ENCODE assay signal across 18 cellular contexts in genomic region chr9:137733429-137733828, GRCh38.
DNase-seq lines count a peak whose midpoint lies in the region; ATAC-seq, FAIRE-seq and TF ChIP-seq lines count a peak whose summit lies in the region.
"Had no signal": no experiment of that assay in that cellular context is flagged by ENCODE, and none has a peak within 500 bp of the region (broad histone marks: within the 10 kb centered on the region; RNA-seq: fewer than 3 reads in every experiment).

No MANE protein-coding gene starts in this region.

- H4K91ac ChIP-seq in H1 (replicated peaks; ENCODE audit: insufficient read length, low read length) = no peak overlapping the region

- no peak overlapping the region for H3K23ac ChIP-seq in H1 (ENCODE audit: insufficient read length)

- H3K4me1 ChIP-seq in H1 (replicated peaks in 1 of 4; ENCODE audit: control insufficient read depth in 3 of 4, insufficient read depth in 4 of 4, low read length in 3 of 4) (no peaks in the 10 kb centered on the region; a peak in 2 of 7 replicates), keratinocyte (ENCODE audit: control insufficient read depth, extremely low read depth, insufficient read depth, low read length) (no peaks in the 10 kb centered on the region), right lobe of liver (peaks cover 0 to 3% (median 0%) of the 10 kb centered on the region in 4 donors)

- H3K27ac ChIP-seq in H1 (ENCODE audit: low read depth, low read length) (peak overlapping the region; percentile 9; the same call in 1 of the 2 replicates), keratinocyte (ENCODE audit: control insufficient read depth, insufficient read depth, low read length) (no peak overlapping the region), right lobe of liver (no peak overlapping the region)
- H3K27ac ChIP-seq: HL-60 had no signal

- no peaks in the 10 kb centered on the region for H3K9me3 ChIP-seq in H1 (ENCODE audit: insufficient read depth in 2 of 2, low read depth in 1 of 2, low read length in 1 of 2)
- H3K9me3 ChIP-seq in keratinocyte (ENCODE audit: control insufficient read depth, low read depth, low read length) = no peaks in the 10 kb centered on the region
- no peaks in the 10 kb centered on the region for H3K9me3 ChIP-seq in right lobe of liver

- no peak overlapping the region for H2AK5ac ChIP-seq in H1 (ENCODE audit: low read depth, low read length)

- intact Hi-C loops in right lobe of liver (cut with DNase I) = no loop called here

- H3K4ac ChIP-seq in H1 (replicated peaks; ENCODE audit: insufficient read length, low read depth, low read length) = no peak overlapping the region

- H3K56ac ChIP-seq in H1 (replicated peaks; ENCODE audit: insufficient read length, low read depth, low read length) = no peak overlapping the region

- FAIRE-seq in H1 (lab: Jason Lieb, UNC) = no peak
- peak; percentile 5 for FAIRE-seq in keratinocyte (lab: Jason Lieb, UNC)
- FAIRE-seq: D721Med, G401.6, GM12891, K562 had no signal

- peaks cover 7 to 10% of the 10 kb centered on the region in 2 experiments for H4K20me1 ChIP-seq in H1 (replicated peaks in 1 of 2; ENCODE audit: control insufficient read depth in 1 of 2, insufficient read depth in 2 of 2, low read length in 2 of 2)
- H4K20me1 ChIP-seq in keratinocyte (ENCODE audit: control insufficient read depth, extremely low read depth, insufficient read depth, low read length) = no peaks in the 10 kb centered on the region

- H3K14ac ChIP-seq in H1 (ENCODE audit: insufficient read length) = no peak overlapping the region

- H3K27me3 ChIP-seq in H1 (replicated peaks in 1 of 4; ENCODE audit: control insufficient read depth in 3 of 4, extremely low read depth in 1 of 4, insufficient read depth in 3 of 4, low read length in 3 of 4) (no peaks in the 10 kb centered on the region), keratinocyte (ENCODE audit: control insufficient read depth, extremely low read depth, insufficient read depth, low read length) (no peaks in the 10 kb centered on the region), right lobe of liver (no peaks in the 10 kb centered on the region)

- H3K18ac ChIP-seq in H1 (ENCODE audit: extremely low read depth, low read length) = no peak overlapping the region

- H4K5ac ChIP-seq in H1 (ENCODE audit: insufficient read length, low read depth, low read length) = no peak overlapping the region

- POLR2A ChIA-PET in H1 (lab: Charles Lee; ENCODE audit: partially characterized antibody) = no interaction called here

- H3K79me1 ChIP-seq in H1 (ENCODE audit: low read depth, low read length) = peaks cover 8% of the 10 kb centered on the region; the same call in 1 of the 2 replicates

- H2BK120ac ChIP-seq in H1 (replicated peaks; ENCODE audit: low read depth, low read length) = no peak overlapping the region

- H2AFZ ChIP-seq in H1 (ENCODE audit: low read length) (no peak overlapping the region), keratinocyte (ENCODE audit: control insufficient read depth, low read length) (no peak overlapping the region)

- TF ChIP-seq RAD21 in H1 (IDR thresholded peaks at IDR 0.05 in 1 of 2, conservative IDR thresholded peaks at IDR 0.05 in 1 of 2; ENCODE audit: low read depth in 2 of 2, low read length in 2 of 2) = no peak

- no peaks in the 10 kb centered on the region for H3K23me2 ChIP-seq in H1 (ENCODE audit: low read depth, low read length)

- CTCF ChIA-PET in H1 (lab: Charles Lee; ENCODE audit: partially characterized antibody) = no interaction called here

- H3K9me1 ChIP-seq in keratinocyte (ENCODE audit: control insufficient read depth, extremely low read depth, insufficient read depth, low read length) = no peaks in the 10 kb centered on the region

- H3K79me2 ChIP-seq in H1 (ENCODE audit: control insufficient read depth in 1 of 2, insufficient read depth in 2 of 2, low read length in 2 of 2) = peaks cover 0 to 37% of the 10 kb centered on the region in 2 experiments; a peak in 3 of 4 replicates
- H3K79me2 ChIP-seq in keratinocyte (ENCODE audit: control insufficient read depth, insufficient read depth, low read length) = peaks cover 4% of the 10 kb centered on the region

- no peak overlapping the region for H2BK5ac ChIP-seq in H1 (ENCODE audit: low read depth, low read length)

- no peak for TF ChIP-seq EP300 in H1 (IDR thresholded peaks at IDR 0.05; ENCODE audit: borderline replicate concordance in 1 of 2, low read depth in 2 of 2, low read length in 2 of 2)

- H2BK20ac ChIP-seq in H1 (ENCODE audit: low read length) = no peak overlapping the region

- TF ChIP-seq CTCF in H1 (IDR thresholded peaks at IDR 0.05; ENCODE audit: control extremely low read depth in 1 of 3, insufficient read depth in 1 of 3, low read depth in 1 of 3, low read length in 3 of 3) (no peak), keratinocyte (optimal IDR thresholded peaks at IDR 0.05 in 1 of 3, IDR thresholded peaks at IDR 0.05 in 1 of 3, conservative IDR thresholded peaks at IDR 0.05 in 1 of 3; ENCODE audit: extremely low read depth in 1 of 3, insufficient read depth in 2 of 3, low read length in 3 of 3) (no peak), right lobe of liver (IDR thresholded peaks at IDR 0.05) (no peak)

- dilution Hi-C loops in keratinocyte (cut with MboI; ENCODE audit: extremely low pct_ligation_motif_present, low sequenced_read_pairs) = no loop called here

- H2BK15ac ChIP-seq in H1 (ENCODE audit: low read length) = no peak overlapping the region

- H3K36me3 ChIP-seq in H1 (ENCODE audit: control insufficient read depth in 2 of 4, insufficient read depth in 4 of 4, low read length in 3 of 4) (peaks cover 4 to 28% (median 10%) of the 10 kb centered on the region in 4 experiments; a peak in 6 of 8 replicates), keratinocyte (ENCODE audit: control insufficient read depth in 2 of 2, extremely low read depth in 1 of 2, insufficient read depth in 2 of 2, low read length in 2 of 2) (peaks cover 10 to 18% of the 10 kb centered on the region in 2 experiments), right lobe of liver (peaks cover 0 to 25% (median 0%) of the 10 kb centered on the region in 4 donors)

- H3K4me3 ChIP-seq in H1 (ENCODE audit: extremely low read depth in 1 of 4, insufficient read depth in 2 of 4, low read depth in 3 of 4, low read length in 4 of 4) (no peak overlapping the region), keratinocyte (ENCODE audit: control insufficient read depth in 2 of 3, extremely low read depth in 1 of 3, insufficient read depth in 2 of 3, low read depth in 1 of 3, low read length in 3 of 3) (no peak overlapping the region), right lobe of liver (no peak overlapping the region)
- H3K4me3 ChIP-seq: K562 had no signal

- TF ChIP-seq POLR2A in H1 (IDR thresholded peaks at IDR 0.05; ENCODE audit: control extremely low read depth in 1 of 2, low read depth in 2 of 2, low read length in 2 of 2) (no peak), right lobe of liver (IDR thresholded peaks at IDR 0.05) (no peak)

- no peak overlapping the region for H4K8ac ChIP-seq in H1 (ENCODE audit: extremely low read depth, insufficient read depth, low read length)

- DNase-seq in H1 (ENCODE audit: low read depth in 1 of 2, low spot score in 2 of 2) (no peak), keratinocyte (ENCODE audit: low read depth, low spot score) (no peak), right lobe of liver (peak in 2 of 3 donors; percentile 50 to 67)
- DNase-seq: C1 segment of cervical spinal cord; CD4-positive, CD25-positive, alpha-beta regulatory T cell; CD8-positive, alpha-beta memory T cell; COR-L47; GOT3; H9; IMR-90 had no signal

- WGBS in H1 (ENCODE audit: extremely low coverage in 1 of 2, insufficient coverage in 1 of 2, insufficient read length in 1 of 2, insufficient replicate concordance in 2 of 2, low coverage in 1 of 2, low lambda C conversion rate in 2 of 2, missing lambda C conversion rate in 1 of 2), 2 experiments = 90% methylated on average over 6 of the region's 6 CpGs; no CpG with 5 or more reads in 1 of the 2 experiments
- WGBS in right lobe of liver (ENCODE audit: insufficient coverage, low coverage, low lambda C conversion rate, missing lambda C conversion rate) = 41% methylated on average over 6 of the region's 6 CpGs

- peak; percentile 88 to 95 (median 92) for ATAC-seq in right lobe of liver
- ATAC-seq in GM18519 (IDR thresholded peaks at IDR 0.05; ENCODE audit: low FRiP score, unreplicated experiment) = no peak
- no peak for ATAC-seq in GM19328 (IDR thresholded peaks at IDR 0.05; ENCODE audit: unreplicated experiment)
- no peak for ATAC-seq in HG02981 (IDR thresholded peaks at IDR 0.05; ENCODE audit: unreplicated experiment)
- ATAC-seq: K562 had no signal

- H2BK12ac ChIP-seq in H1 (ENCODE audit: low read depth, low read length) = no peak overlapping the region

- H3K9ac ChIP-seq in H1 (replicated peaks in 1 of 4; ENCODE audit: extremely low read depth in 1 of 4, low read depth in 3 of 4, low read length in 3 of 4) (no peak overlapping the region), keratinocyte (ENCODE audit: control insufficient read depth, extremely low read depth, insufficient read depth, low read length) (no peak overlapping the region)

- H3K4me2 ChIP-seq in H1 (ENCODE audit: insufficient read depth in 1 of 2, low read depth in 2 of 2, low read length in 2 of 2) = no peak overlapping the region
- H3K4me2 ChIP-seq in keratinocyte (ENCODE audit: control insufficient read depth, extremely low read depth, insufficient read depth, low read depth, low read length) = no peak overlapping the region

TF ChIP-seq in H1, 55 proteins besides CTCF, POLR2A, EP300 and RAD21:
- TF ChIP-seq GABPA (IDR thresholded peaks at IDR 0.05; ENCODE audit: borderline replicate concordance, insufficient read depth, low read length) (no peak), SP2 (IDR thresholded peaks at IDR 0.05; ENCODE audit: low read length) (no peak), MAFK (IDR thresholded peaks at IDR 0.05; ENCODE audit: low read depth, low read length) (no peak), TBP (IDR thresholded peaks at IDR 0.05; ENCODE audit: low read depth, low read length) (no peak), JUN (IDR thresholded peaks at IDR 0.05; ENCODE audit: low read depth, low read length) (no peak), CHD2 (IDR thresholded peaks at IDR 0.05; ENCODE audit: low read length) (no peak), KDM4A (IDR thresholded peaks at IDR 0.05; ENCODE audit: low read depth, low read length, severe bottlenecking) (no peak), SIRT6 (IDR thresholded peaks at IDR 0.05; ENCODE audit: low read length) (no peak), POLR2AphosphoS5 (IDR thresholded peaks at IDR 0.05; ENCODE audit: low read depth, low read length) (no peak), NANOG (IDR thresholded peaks at IDR 0.05; ENCODE audit: insufficient read depth, low read depth, low read length, poor library complexity, severe bottlenecking) (no peak), GTF2F1 (IDR thresholded peaks at IDR 0.05; ENCODE audit: borderline replicate concordance, low read depth, low read length) (no peak), PHF8 (conservative IDR thresholded peaks at IDR 0.05; ENCODE audit: low read depth, low read length) (no peak), MAX (IDR thresholded peaks at IDR 0.05) (no peak)
TF ChIP-seq in H1: peak in this region for 0.

Comparison
In these comparisons a context has a peak if more than half of its experiments do, and no peak if none do; other contexts are left out.
1. DNase-seq: peak in right lobe of liver (2 of 3); none in H1 (0 of 2) and keratinocyte (single experiment).
2. ATAC-seq: peak in right lobe of liver (4 of 4); none in GM18519 (single experiment), GM19328 (single experiment) and HG02981 (single experiment).